8 cellular contexts compared by ENCODE assay signal in the genomic region with DNA sequence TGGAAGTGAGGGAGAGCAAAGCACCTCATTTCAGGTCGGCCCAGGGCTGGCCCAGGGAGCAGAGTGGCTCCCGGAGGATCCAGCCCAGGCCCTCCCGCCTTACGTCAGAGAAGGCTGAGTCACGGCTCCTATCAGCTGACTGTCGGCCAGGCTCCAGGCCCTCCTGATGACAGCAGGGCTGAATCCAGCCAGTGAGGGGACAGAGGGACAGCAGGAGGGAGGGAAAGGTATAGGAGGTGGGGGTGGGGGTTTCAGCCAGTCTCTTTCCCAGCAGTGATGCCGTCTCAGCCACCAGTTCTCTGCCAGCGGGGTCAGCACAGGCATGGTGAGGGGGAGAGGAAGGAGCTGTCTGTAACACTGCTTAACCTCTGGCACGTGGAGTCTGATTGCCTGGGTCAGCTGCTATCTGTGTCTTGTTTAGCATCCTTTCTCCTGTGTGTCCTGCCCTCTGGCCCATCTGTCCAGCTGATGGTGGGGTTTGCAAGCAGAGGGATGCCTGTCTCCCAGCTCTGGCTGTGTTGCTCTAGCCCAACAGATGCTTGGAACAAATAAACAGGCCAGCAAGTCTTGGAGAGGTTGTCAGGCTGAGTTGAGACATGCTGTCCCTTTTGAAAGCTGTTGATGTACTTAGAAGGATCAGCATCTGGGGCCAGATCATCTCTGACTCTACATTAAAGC.
DNase-seq lines count a peak whose midpoint lies in the region; ATAC-seq and TF ChIP-seq lines count a peak whose summit lies in the region.

No MANE protein-coding gene starts in this region.

- no peak overlapping the region for H3K4me3 ChIP-seq in AG04449 (ENCODE audit: low read depth, low read length)
- no peak overlapping the region for H3K4me3 ChIP-seq in mucosa of stomach (ENCODE audit: low read length)

- H3K4me1 ChIP-seq in mucosa of stomach (ENCODE audit: control insufficient read depth, insufficient read depth, low read length) = peaks cover 29% of the 10 kb centered on the region

- H3K9ac ChIP-seq in mucosa of stomach (ENCODE audit: low read length) = peak overlapping the region; percentile 40

- peak; percentile 67 for DNase-seq in AG04449 (ENCODE audit: low read depth, low spot score)
- peak; percentile 69 for DNase-seq in NCI-H460 (ENCODE audit: extremely low read depth, low read depth)
- no peak for DNase-seq in NOMO-1 (lab: John Stamatoyannopoulos, UW; ENCODE audit: unreplicated experiment in 2 of 2)
- DNase-seq in NCI-H1417 (lab: John Stamatoyannopoulos, UW) = no peak

- no peaks in the 10 kb centered on the region for H3K36me3 ChIP-seq in mucosa of stomach (ENCODE audit: control insufficient read depth, insufficient read depth, low read length)

- POLR2A ChIA-PET in AG04449 (lab: Yijun Ruan, JAX) = no interaction called here

- CTCF ChIA-PET in AG04449 (lab: Yijun Ruan, JAX) = interaction anchor here (0.6 to 2.3 kb wide), 4 partner anchors 41 to 340 kb away, joined by 3 to 8 read pairs (median 4); no protein-coding TSS in a partner anchor

- no peaks in the 10 kb centered on the region for H3K9me3 ChIP-seq in mucosa of stomach (ENCODE audit: control insufficient read depth, low read length)

- ATAC-seq in esophagus mucosa (peak; percentile 96), GM18867 (IDR thresholded peaks at IDR 0.05; ENCODE audit: unreplicated experiment) (no peak), HG03342 (IDR thresholded peaks at IDR 0.05; ENCODE audit: unreplicated experiment) (no peak)

- H3K27me3 ChIP-seq in mucosa of stomach (ENCODE audit: control insufficient read depth, insufficient read depth, low read length) = no peaks in the 10 kb centered on the region

- no peak for TF ChIP-seq CTCF in AG04449 (IDR thresholded peaks at IDR 0.05; ENCODE audit: insufficient read depth, low read length, missing control alignments)

Comparison
In these comparisons a context has a peak if more than half of its experiments do, and no peak if none do; other contexts are left out.
1. DNase-seq: peak in AG04449 (single experiment) and NCI-H460 (single experiment); none in NOMO-1 (0 of 2) and NCI-H1417 (0 of 3).